8 cellular contexts compared by ENCODE assay signal in genomic region chr14:104752338-104752734, GRCh38. TPM values are rescaled to one million over a fixed set of nuclear protein-coding genes. Genes with fewer than 3 reads are reported as not detected.
DNase-seq lines count a peak whose midpoint lies in the region; ATAC-seq and TF ChIP-seq lines count a peak whose summit lies in the region.

No MANE protein-coding gene starts in this region.

- WGBS in heart right ventricle, 2 donors: 15 to 18% methylated on average over 30 to 32 of the region's 32 CpGs

- no peak for ATAC-seq in heart right ventricle
- no peak for ATAC-seq in GM21737 (IDR thresholded peaks at IDR 0.05; ENCODE audit: unreplicated experiment)

- intact Hi-C loops in heart right ventricle (cut with DNase I): loop anchor here in 2 of 10 donors (5.0 kb wide), 1 partner anchor 40 kb away; no protein-coding TSS in a partner anchor
- intact Hi-C loops in cardiac septum (cut with DNase I): no loop called here

- DNase-seq in heart right ventricle (no peak), cardiac septum (ENCODE audit: low spot score) (no peak), HL-60 (ENCODE audit: low read depth in 1 of 2, low spot score in 1 of 2) (no peak), brain microvascular endothelial cell (no peak), NCI-H1105 treated with DMSO at 0.1 percent for 48 hours (lab: John Stamatoyannopoulos, UW) (no peak), NCI-H1092 treated with DMSO at 0.1 percent for 48 hours (lab: John Stamatoyannopoulos, UW) (no peak)

- H3K27me3 ChIP-seq in heart right ventricle: no peaks in the 10 kb centered on the region
- no peaks in the 10 kb centered on the region for H3K27me3 ChIP-seq in HL-60 (ENCODE audit: insufficient read depth, poor library complexity, severe bottlenecking)
- no peaks in the 10 kb centered on the region for H3K27me3 ChIP-seq in brain microvascular endothelial cell (replicated peaks)
- H3K27me3 ChIP-seq in mucosa of stomach (ENCODE audit: control insufficient read depth, insufficient read depth, low read length): no peaks in the 10 kb centered on the region

- in situ Hi-C loops in brain microvascular endothelial cell (cut with HindIII; ENCODE audit: low pct_ligation_motif_present, low sequenced_read_pairs): no loop called here

- peaks cover 0 to 26% (median 13%) of the 10 kb centered on the region in 9 donors for H3K36me3 ChIP-seq in heart right ventricle
- peaks cover 8% of the 10 kb centered on the region for H3K36me3 ChIP-seq in brain microvascular endothelial cell (replicated peaks)
- no peaks in the 10 kb centered on the region for H3K36me3 ChIP-seq in mucosa of stomach (ENCODE audit: control insufficient read depth, insufficient read depth, low read length)

- H3K9me3 ChIP-seq in heart right ventricle: no peaks in the 10 kb centered on the region
- no peaks in the 10 kb centered on the region for H3K9me3 ChIP-seq in mucosa of stomach (ENCODE audit: control insufficient read depth, low read length)

- H3K9ac ChIP-seq in mucosa of stomach (ENCODE audit: low read length): peak overlapping the region; percentile 68

- H3K4me1 ChIP-seq in heart right ventricle (peaks cover 17 to 51% (median 27%) of the 10 kb centered on the region in 9 donors), mucosa of stomach (ENCODE audit: control insufficient read depth, insufficient read depth, low read length) (peaks cover 47% of the 10 kb centered on the region)

- TF ChIP-seq CTCF in heart right ventricle (IDR thresholded peaks at IDR 0.05) (no peak), HL-60 (IDR thresholded peaks at IDR 0.05; ENCODE audit: insufficient read depth, low read length) (no peak), brain microvascular endothelial cell (IDR thresholded peaks at IDR 0.05; ENCODE audit: low read depth, low read length, missing control alignments) (no peak)

- peak overlapping the region in 9 of 10 donors; percentile 62 to 94 (median 93) for H3K27ac ChIP-seq in heart right ventricle
- peak overlapping the region; percentile 99 for H3K27ac ChIP-seq in HL-60 (replicated peaks)
- H3K27ac ChIP-seq in brain microvascular endothelial cell: no peak overlapping the region

- H3K4me3 ChIP-seq in heart right ventricle (peak overlapping the region; percentile 28 to 100 (median 98)), HL-60 (replicated peaks; ENCODE audit: insufficient read depth, low read length) (peak overlapping the region; percentile 38), brain microvascular endothelial cell (ENCODE audit: low read depth, low read length) (peak overlapping the region; percentile 99), mucosa of stomach (ENCODE audit: low read length) (no peak overlapping the region)

RNA-seq across cellular contexts. Expression of gene SIVA1, which starts 0.6 kb away (rescaled TPM):
- total RNA-seq in heart right ventricle: 10 to 100 TPM; 43.3 to 69.6 (median 50.8) TPM
- polyA plus RNA-seq in heart right ventricle: 100 to 1,000 TPM in 1 of 2 donors, 10 to 100 TPM in 1; 78.6 to 203 TPM
- 50.9 TPM for total RNA-seq in cardiac septum

RNA-seq across cellular contexts. Expression of gene ADSS1, which starts 28.3 kb away (rescaled TPM):
- total RNA-seq in heart right ventricle (100 to 1,000 TPM; 159 to 295 (median 195) TPM), cardiac septum (114 TPM)
- polyA plus RNA-seq in heart right ventricle: 100 to 1,000 TPM in 1 of 2 donors, 10 to 100 TPM in 1; 74.6 to 220 TPM

RNA-seq across cellular contexts. Expression of gene AKT1, which starts 43.2 kb away (rescaled TPM):
- total RNA-seq in heart right ventricle (100 to 1,000 TPM in 9 of 10 donors, 10 to 100 TPM in 1; 98.1 to 152 (median 141) TPM), cardiac septum (172 TPM)
- 100 to 1,000 TPM in 1 of 2 donors, 10 to 100 TPM in 1; 95.7 to 112 TPM for polyA plus RNA-seq in heart right ventricle

RNA-seq across cellular contexts. Expression of gene ZBTB42, which starts 48.6 kb away (rescaled TPM):
- total RNA-seq in heart right ventricle (1 to 10 TPM; 4.3 to 9.2 (median 6.9) TPM), cardiac septum (8.6 TPM)
- polyA plus RNA-seq in heart right ventricle: 1 to 10 TPM; 1.8 to 5.9 TPM
